ENCODE assay signal across 1 cellular context in genomic region chr9:120874861-120875565, GRCh38.
TF ChIP-seq lines count a peak whose summit lies in the region.

No MANE protein-coding gene starts in this region.

TF ChIP-seq in HepG2, 621 proteins besides CTCF, POLR2A, EP300 and RAD21:
- TF ChIP-seq, protein P1, sequence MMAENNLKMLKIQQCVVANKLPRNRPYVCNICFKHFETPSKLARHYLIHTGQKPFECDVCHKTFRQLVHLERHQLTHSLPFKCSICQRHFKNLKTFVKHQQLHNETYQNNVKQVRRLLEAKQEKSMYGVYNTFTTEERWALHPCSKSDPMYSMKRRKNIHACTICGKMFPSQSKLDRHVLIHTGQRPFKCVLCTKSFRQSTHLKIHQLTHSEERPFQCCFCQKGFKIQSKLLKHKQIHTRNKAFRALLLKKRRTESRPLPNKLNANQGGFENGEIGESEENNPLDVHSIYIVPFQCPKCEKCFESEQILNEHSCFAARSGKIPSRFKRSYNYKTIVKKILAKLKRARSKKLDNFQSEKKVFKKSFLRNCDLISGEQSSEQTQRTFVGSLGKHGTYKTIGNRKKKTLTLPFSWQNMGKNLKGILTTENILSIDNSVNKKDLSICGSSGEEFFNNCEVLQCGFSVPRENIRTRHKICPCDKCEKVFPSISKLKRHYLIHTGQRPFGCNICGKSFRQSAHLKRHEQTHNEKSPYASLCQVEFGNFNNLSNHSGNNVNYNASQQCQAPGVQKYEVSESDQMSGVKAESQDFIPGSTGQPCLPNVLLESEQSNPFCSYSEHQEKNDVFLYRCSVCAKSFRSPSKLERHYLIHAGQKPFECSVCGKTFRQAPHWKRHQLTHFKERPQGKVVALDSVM (CRISPR knock-in tag; IDR thresholded peaks at IDR 0.05): no peak
- no peak for TF ChIP-seq SIN3B (IDR thresholded peaks at IDR 0.05; ENCODE audit: low read length)
- TF ChIP-seq ZFP36L1 (CRISPR knock-in tag; IDR thresholded peaks at IDR 0.05): no peak
- TF ChIP-seq XRCC5 (optimal IDR thresholded peaks at IDR 0.05; ENCODE audit: low read length): no peak
- no peak for TF ChIP-seq SRSF9 (IDR thresholded peaks at IDR 0.05; ENCODE audit: borderline replicate concordance, insufficient read depth, low read depth, low read length, poor library complexity, severe bottlenecking)
- TF ChIP-seq ZGPAT (CRISPR knock-in tag; IDR thresholded peaks at IDR 0.05): no peak
- TF ChIP-seq SNAI1 (CRISPR knock-in tag; IDR thresholded peaks at IDR 0.05; ENCODE audit: borderline replicate concordance): no peak
- TF ChIP-seq HNRNPL (IDR thresholded peaks at IDR 0.05; ENCODE audit: low read depth, low read length): no peak
- TF ChIP-seq ZBTB7B (CRISPR knock-in tag; IDR thresholded peaks at IDR 0.05): no peak
- TF ChIP-seq SNAPC2 (CRISPR knock-in tag; IDR thresholded peaks at IDR 0.05): no peak
- TF ChIP-seq, protein P2, sequence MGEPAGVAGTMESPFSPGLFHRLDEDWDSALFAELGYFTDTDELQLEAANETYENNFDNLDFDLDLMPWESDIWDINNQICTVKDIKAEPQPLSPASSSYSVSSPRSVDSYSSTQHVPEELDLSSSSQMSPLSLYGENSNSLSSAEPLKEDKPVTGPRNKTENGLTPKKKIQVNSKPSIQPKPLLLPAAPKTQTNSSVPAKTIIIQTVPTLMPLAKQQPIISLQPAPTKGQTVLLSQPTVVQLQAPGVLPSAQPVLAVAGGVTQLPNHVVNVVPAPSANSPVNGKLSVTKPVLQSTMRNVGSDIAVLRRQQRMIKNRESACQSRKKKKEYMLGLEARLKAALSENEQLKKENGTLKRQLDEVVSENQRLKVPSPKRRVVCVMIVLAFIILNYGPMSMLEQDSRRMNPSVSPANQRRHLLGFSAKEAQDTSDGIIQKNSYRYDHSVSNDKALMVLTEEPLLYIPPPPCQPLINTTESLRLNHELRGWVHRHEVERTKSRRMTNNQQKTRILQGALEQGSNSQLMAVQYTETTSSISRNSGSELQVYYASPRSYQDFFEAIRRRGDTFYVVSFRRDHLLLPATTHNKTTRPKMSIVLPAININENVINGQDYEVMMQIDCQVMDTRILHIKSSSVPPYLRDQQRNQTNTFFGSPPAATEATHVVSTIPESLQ (CRISPR knock-in tag; conservative IDR thresholded peaks at IDR 0.05): no peak
